In genomic region chr4:6706173-6706572, GRCh38 we compare ENCODE assay signal across 21 cellular contexts. TPM values are rescaled to one million over a fixed set of nuclear protein-coding genes. Genes with fewer than 3 reads are reported as not detected.
DNase-seq lines count a peak whose midpoint lies in the region; ATAC-seq and TF ChIP-seq lines count a peak whose summit lies in the region.
"Had no signal": no experiment of that assay in that cellular context is flagged by ENCODE, and none has a peak within 500 bp of the region (broad histone marks: within the 10 kb centered on the region; RNA-seq: fewer than 3 reads in every experiment).

No MANE protein-coding gene starts in this region.

- H3K9me3 Mint-ChIP-seq in activated CD4-positive, alpha-beta T cell treated with anti-CD3 and anti-CD28 coated beads for 36 hours (ENCODE audit: low read depth) = peaks cover 1% of the 10 kb centered on the region
- no peaks in the 10 kb centered on the region for H3K9me3 Mint-ChIP-seq in activated naive CD8-positive, alpha-beta T cell treated with anti-CD3 and anti-CD28 coated beads, Interleukin-2, amount 50 U/mL, for 24 hours

- POLR2A ChIA-PET in activated CD4-positive, alpha-beta T cell treated with anti-CD3 and anti-CD28 coated beads for 36 hours (lab: Charles Lee) = interaction anchor here (0.6 to 5.3 kb wide), 2 partner anchors 32 to 62 kb away, joined by 7 to 42 read pairs; a partner anchor contains a TSS

- H3K4me3 ChIP-seq in DND-41 (ENCODE audit: low read depth in 1 of 2, low read length in 2 of 2) (no peak overlapping the region; a peak in 1 of 4 replicates), neural cell (ENCODE audit: low read length) (peak overlapping the region; percentile 93), MM.1S (ENCODE audit: low read length) (no peak overlapping the region)
- H3K4me3 ChIP-seq: adrenal gland, breast epithelium, lower lobe of right lung, upper lobe of right lung had no signal

- intact Hi-C loops in activated CD4-positive, alpha-beta T cell treated with anti-CD3 and anti-CD28 coated beads for 36 hours (cut with DNase I, micrococcal nuclease) = no loop called here

- TF ChIP-seq CTCF in DND-41 (IDR thresholded peaks at IDR 0.05; ENCODE audit: borderline replicate concordance, extremely low read depth, low read length, poor library complexity, severe bottlenecking) (no peak), neural cell (IDR thresholded peaks at IDR 0.05; ENCODE audit: poor library complexity, severe bottlenecking) (no peak), MM.1S (IDR thresholded peaks at IDR 0.05; ENCODE audit: low read length) (no peak), GM13977 (IDR thresholded peaks at IDR 0.05; ENCODE audit: extremely low read depth, insufficient read depth, missing control alignments) (no peak)

- in situ Hi-C loops in GM13977 (cut with MboI; ENCODE audit: low pct_unique_long_range_greater_than_20kb, low sequenced_read_pairs, unreplicated experiment) = no loop called here

- no peaks in the 10 kb centered on the region for H3K27me3 Mint-ChIP-seq in activated CD4-positive, alpha-beta T cell treated with anti-CD3 and anti-CD28 coated beads for 36 hours
- H3K27me3 Mint-ChIP-seq in activated naive CD8-positive, alpha-beta T cell treated with anti-CD3 and anti-CD28 coated beads, Interleukin-2, amount 50 U/mL, for 24 hours = no peaks in the 10 kb centered on the region

- H3K4me2 ChIP-seq in DND-41 (ENCODE audit: insufficient read depth, low read length) (peak overlapping the region; percentile 87; the same call in 1 of the 2 replicates), neural cell (ENCODE audit: low read length) (peak overlapping the region; percentile 8), MM.1S (ENCODE audit: low read depth, low read length) (no peak overlapping the region)

- peak overlapping the region; percentile 7 for H3K4me3 Mint-ChIP-seq in activated CD4-positive, alpha-beta T cell treated with anti-CD3 and anti-CD28 coated beads for 36 hours
- H3K4me3 Mint-ChIP-seq in activated naive CD8-positive, alpha-beta T cell treated with anti-CD3 and anti-CD28 coated beads, Interleukin-2, amount 50 U/mL, for 24 hours = peak overlapping the region; percentile 36
- H3K4me3 Mint-ChIP-seq: endodermal cell had no signal

- H3K36me3 Mint-ChIP-seq in activated CD4-positive, alpha-beta T cell treated with anti-CD3 and anti-CD28 coated beads for 36 hours (ENCODE audit: low read depth) = peaks cover 61% of the 10 kb centered on the region
- peaks cover 45% of the 10 kb centered on the region for H3K36me3 Mint-ChIP-seq in activated naive CD8-positive, alpha-beta T cell treated with anti-CD3 and anti-CD28 coated beads, Interleukin-2, amount 50 U/mL, for 24 hours (ENCODE audit: low read depth)

- no peak for DNase-seq in activated CD4-positive, alpha-beta T cell treated with anti-CD3 and anti-CD28 coated beads for 36 hours
- DNase-seq in activated CD4-positive, alpha-beta T cell treated with anti-CD3 and anti-CD28 coated beads, Interleukin-2, amount 50 U/mL, for 4 hours = no peak
- DNase-seq in DND-41 (no peak), NCI-H146 treated with DMSO at 0.1 percent for 48 hours (lab: John Stamatoyannopoulos, UW; ENCODE audit: unreplicated experiment) (no peak), MM.1S (no peak), GM13977 (ENCODE audit: low spot score) (no peak)
- no peak for DNase-seq in activated naive CD8-positive, alpha-beta T cell treated with anti-CD3 and anti-CD28 coated beads, Interleukin-2, amount 50 U/mL, for 24 hours
- DNase-seq: 8988T, adrenal gland, cortex of kidney, endodermal cell, kidney, lower lobe of right lung, NCI-H1105 treated with DMSO at 0.1 percent for 48 hours, NCI-H510A treated with DMSO at 0.1 percent for 48 hours, right cardiac atrium, upper lobe of right lung had no signal

- no peaks in the 10 kb centered on the region for H3K9me2 ChIP-seq in neural cell (ENCODE audit: insufficient read depth, low read length)
- H3K9me2 ChIP-seq in MM.1S (replicated peaks; ENCODE audit: insufficient read depth, low read length) = no peaks in the 10 kb centered on the region

- no peak for TF ChIP-seq EP300 in neural cell (conservative IDR thresholded peaks at IDR 0.05; ENCODE audit: poor library complexity, severe bottlenecking)

- H3K9ac ChIP-seq in DND-41 (ENCODE audit: low read depth, low read length) (no peak overlapping the region), neural cell (ENCODE audit: low read length) (no peak overlapping the region), MM.1S (ENCODE audit: low read length) (no peak overlapping the region)

- peaks cover 53% of the 10 kb centered on the region for H3K36me3 ChIP-seq in DND-41 (ENCODE audit: insufficient read depth, low read length)
- peaks cover 15% of the 10 kb centered on the region for H3K36me3 ChIP-seq in neural cell (ENCODE audit: insufficient read depth, low read length)
- H3K36me3 ChIP-seq in MM.1S (replicated peaks; ENCODE audit: insufficient read depth, low read length) = no peaks in the 10 kb centered on the region; the same call in 1 of the 2 replicates
- H3K36me3 ChIP-seq: adrenal gland, breast epithelium had no signal

- TF ChIP-seq RAD21 in neural cell (conservative IDR thresholded peaks at IDR 0.05) = no peak

- H3F3A ChIP-seq in neural cell (ENCODE audit: insufficient read depth, low read length, poor library complexity, severe bottlenecking) = peaks cover 10% of the 10 kb centered on the region
- H3F3A ChIP-seq in MM.1S (ENCODE audit: insufficient read depth, low read length) = peaks cover 4% of the 10 kb centered on the region; the same call in 1 of the 2 replicates

- no peak for ATAC-seq in activated CD4-positive, alpha-beta T cell treated with anti-CD3 and anti-CD28 coated beads for 36 hours
- no peak for ATAC-seq in DND-41 (ENCODE audit: insufficient read depth, low read depth)
- no peak for ATAC-seq in activated naive CD8-positive, alpha-beta T cell treated with anti-CD3 and anti-CD28 coated beads, Interleukin-2, amount 50 U/mL, for 24 hours
- ATAC-seq: lower lobe of right lung, right cardiac atrium, upper lobe of right lung had no signal

- peak overlapping the region; percentile 83 for H3K27ac Mint-ChIP-seq in activated CD4-positive, alpha-beta T cell treated with anti-CD3 and anti-CD28 coated beads for 36 hours
- peak overlapping the region; percentile 59 for H3K27ac Mint-ChIP-seq in activated naive CD8-positive, alpha-beta T cell treated with anti-CD3 and anti-CD28 coated beads, Interleukin-2, amount 50 U/mL, for 24 hours
- H3K27ac Mint-ChIP-seq: endodermal cell had no signal

- H3K27me3 ChIP-seq in DND-41 (ENCODE audit: insufficient read depth, low read length, poor library complexity) (no peaks in the 10 kb centered on the region), neural cell (ENCODE audit: insufficient read depth, low read depth, low read length) (no peaks in the 10 kb centered on the region), MM.1S (replicated peaks; ENCODE audit: insufficient read depth, low read length) (peaks cover 11% of the 10 kb centered on the region)
- H3K27me3 ChIP-seq: adrenal gland, breast epithelium, upper lobe of right lung had no signal

- peaks cover 36% of the 10 kb centered on the region for H3K4me1 ChIP-seq in DND-41 (ENCODE audit: insufficient read depth, low read length)
- peaks cover 13% of the 10 kb centered on the region; the same call in 1 of the 2 replicates for H3K4me1 ChIP-seq in MM.1S (ENCODE audit: low read length)

- CTCF ChIA-PET in activated CD4-positive, alpha-beta T cell treated with anti-CD3 and anti-CD28 coated beads for 36 hours (lab: Charles Lee) = interaction anchor here (0.5 to 7.1 kb wide), 9 partner anchors 11 to 1100 kb away, joined by 3 to 39 read pairs (median 4); partner anchors contain the start of genes BLOC1S4 and S100P

- H4K20me1 ChIP-seq in DND-41 (ENCODE audit: insufficient read depth, low read length) (peaks cover 24% of the 10 kb centered on the region), neural cell (ENCODE audit: insufficient read depth) (no peaks in the 10 kb centered on the region), MM.1S (ENCODE audit: insufficient read depth, low read length) (no peaks in the 10 kb centered on the region)

- no peak overlapping the region for H2AFZ ChIP-seq in DND-41 (ENCODE audit: low read depth, low read length)
- no peak overlapping the region for H2AFZ ChIP-seq in neural cell (ENCODE audit: low read depth, low read length)
- H2AFZ ChIP-seq in MM.1S (ENCODE audit: low read length) = no peak overlapping the region

- H3K9me3 ChIP-seq in DND-41 (ENCODE audit: insufficient read depth, low read length, severe bottlenecking) (no peaks in the 10 kb centered on the region), neural cell (ENCODE audit: low read length) (no peaks in the 10 kb centered on the region), MM.1S (replicated peaks; ENCODE audit: insufficient read depth, low read length) (0 out of 2 replicates have a peak, but pooled peaks cover under 1% of the 10 kb centered on the region)
- H3K9me3 ChIP-seq: adrenal gland, breast epithelium, lower lobe of right lung, upper lobe of right lung had no signal

- H3K79me2 ChIP-seq in DND-41 (ENCODE audit: insufficient read depth, low read length) (peaks cover 72% of the 10 kb centered on the region), neural cell (replicated peaks; ENCODE audit: insufficient read depth, low read length) (peaks cover 54% of the 10 kb centered on the region), MM.1S (ENCODE audit: low read length) (peaks cover 27% of the 10 kb centered on the region)

- H3K27ac ChIP-seq in DND-41 (ENCODE audit: low read length) = no peak overlapping the region
- no peak overlapping the region for H3K27ac ChIP-seq in neural cell (ENCODE audit: low read length)
- H3K27ac ChIP-seq in MM.1S (ENCODE audit: low read length) = no peak overlapping the region
- H3K27ac ChIP-seq: adrenal gland, breast epithelium, lower lobe of right lung, upper lobe of right lung, VCaP had no signal

- H3K4me1 Mint-ChIP-seq in activated CD4-positive, alpha-beta T cell treated with anti-CD3 and anti-CD28 coated beads for 36 hours = peaks cover 61% of the 10 kb centered on the region
- peaks cover 71% of the 10 kb centered on the region for H3K4me1 Mint-ChIP-seq in activated naive CD8-positive, alpha-beta T cell treated with anti-CD3 and anti-CD28 coated beads, Interleukin-2, amount 50 U/mL, for 24 hours

TF ChIP-seq in neural cell, 6 proteins besides CTCF, POLR2A, EP300 and RAD21 (continues in another document):
- TF ChIP-seq EZH2 (IDR thresholded peaks at IDR 0.05; ENCODE audit: borderline replicate concordance, insufficient read depth, low read length, poor library complexity, severe bottlenecking) = no peak

RNA-seq across cellular contexts. Expression of gene MRFAP1L1, which starts 3.5 kb away (rescaled TPM):
- total RNA-seq in activated CD4-positive, alpha-beta T cell treated with anti-CD3 and anti-CD28 coated beads for 36 hours = 10 to 100 TPM; 36.4 to 45.0 TPM
- polyA plus RNA-seq in neural cell = 421 and 438 TPM in 2 replicates
- polyA minus RNA-seq in neural cell = 161 and 183 TPM in 2 replicates

RNA-seq across cellular contexts. Expression of gene BLOC1S4, which starts 9.8 kb away (rescaled TPM):
- total RNA-seq in activated CD4-positive, alpha-beta T cell treated with anti-CD3 and anti-CD28 coated beads for 36 hours = 10 to 100 TPM; 10.1 to 16.7 TPM
- 21.2 and 31.9 TPM in 2 replicates for polyA plus RNA-seq in neural cell
- 21.8 and 23.1 TPM in 2 replicates for polyA minus RNA-seq in neural cell

RNA-seq across cellular contexts. Expression of gene S100P, which starts 12.5 kb away (rescaled TPM):
- 1 to 10 TPM; 1.9 to 2.1 TPM for total RNA-seq in activated CD4-positive, alpha-beta T cell treated with anti-CD3 and anti-CD28 coated beads for 36 hours
- polyA plus RNA-seq in neural cell = not detected in 2 replicates
- polyA minus RNA-seq in neural cell = not detected in 2 replicates
- total RNA-seq: endodermal cell, kidney, osteocyte had no signal
